ENCODE assay signal across 29 cellular contexts in genomic region chr21:34977333-34977732, GRCh38.
"Had no signal": no experiment of that assay in that cellular context is flagged by ENCODE, and none has a peak within 500 bp of the region (broad histone marks: within the 10 kb centered on the region; RNA-seq: fewer than 3 reads in every experiment).

No MANE protein-coding gene starts in this region.

- H3K9me3 ChIP-seq: esophagus muscularis mucosa, esophagus squamous epithelium, gastrocnemius medialis, gastroesophageal sphincter, heart left ventricle, heart right ventricle had no signal

- H3K9me3 Mint-ChIP-seq: dendritic cell treated with granulocyte-macrophage colony-stimulating factor and Interleukin-4, amounts not matched to agents 40 ng/mL and 50 ng/mL, for 4 days; effector memory CD8-positive, alpha-beta T cell; endodermal cell had no signal

- H3K4me1 ChIP-seq: esophagus muscularis mucosa, esophagus squamous epithelium, gastrocnemius medialis, gastroesophageal sphincter had no signal

- H3K4me3 Mint-ChIP-seq: dendritic cell treated with granulocyte-macrophage colony-stimulating factor and Interleukin-4, amounts not matched to agents 40 ng/mL and 50 ng/mL, for 4 days; effector memory CD8-positive, alpha-beta T cell; endodermal cell had no signal

- H2AFZ ChIP-seq: hepatocyte had no signal

- ATAC-seq: effector memory CD8-positive, alpha-beta T cell; esophagus mucosa; foreskin keratinocyte; gastrocnemius medialis; gastroesophageal sphincter; heart left ventricle; heart right ventricle had no signal

- H3K27me3 ChIP-seq: esophagus squamous epithelium, foreskin keratinocyte, gastrocnemius medialis, gastroesophageal sphincter, hepatocyte had no signal

- H3K4me3 ChIP-seq: coronary artery, dorsolateral prefrontal cortex, esophagus muscularis mucosa, esophagus squamous epithelium, gastrocnemius medialis, gastroesophageal sphincter, heart left ventricle, heart right ventricle, hepatocyte had no signal

- H3K4me1 Mint-ChIP-seq: endodermal cell had no signal

- DNase-seq: cortex of kidney; dermis blood vessel endothelial cell; dorsolateral prefrontal cortex; effector CD4-positive, alpha-beta T cell; effector CD8-positive, alpha-beta T cell; effector memory CD4-positive, alpha-beta T cell; effector memory CD8-positive, alpha-beta T cell; endodermal cell; erythroblast; esophagus squamous epithelium; foreskin fibroblast; foreskin keratinocyte; foreskin melanocyte; gastrocnemius medialis; glutamatergic neuron; head of caudate nucleus; heart left ventricle; heart right ventricle; hippocampal formation had no signal

- H3K36me3 ChIP-seq: esophagus muscularis mucosa, esophagus squamous epithelium, gastrocnemius medialis, gastroesophageal sphincter, heart left ventricle, heart right ventricle had no signal

- FAIRE-seq: endometrium, endothelial cell of umbilical vein, frontal cortex had no signal

- H3K27ac ChIP-seq: coronary artery, dorsolateral prefrontal cortex, epithelial cell of prostate, esophagus muscularis mucosa, esophagus squamous epithelium, foreskin keratinocyte, gastrocnemius medialis, gastroesophageal sphincter, heart left ventricle, heart right ventricle, hepatocyte had no signal

- H3K27me3 Mint-ChIP-seq: dendritic cell treated with granulocyte-macrophage colony-stimulating factor and Interleukin-4, amounts not matched to agents 40 ng/mL and 50 ng/mL, for 4 days; effector memory CD8-positive, alpha-beta T cell had no signal

- H3K4me2 ChIP-seq: hepatocyte had no signal

- H3K79me2 ChIP-seq: hepatocyte had no signal

- H3K27ac Mint-ChIP-seq: dendritic cell treated with granulocyte-macrophage colony-stimulating factor and Interleukin-4, amounts not matched to agents 40 ng/mL and 50 ng/mL, for 4 days; effector memory CD8-positive, alpha-beta T cell; endodermal cell had no signal
